In the genomic region with DNA sequence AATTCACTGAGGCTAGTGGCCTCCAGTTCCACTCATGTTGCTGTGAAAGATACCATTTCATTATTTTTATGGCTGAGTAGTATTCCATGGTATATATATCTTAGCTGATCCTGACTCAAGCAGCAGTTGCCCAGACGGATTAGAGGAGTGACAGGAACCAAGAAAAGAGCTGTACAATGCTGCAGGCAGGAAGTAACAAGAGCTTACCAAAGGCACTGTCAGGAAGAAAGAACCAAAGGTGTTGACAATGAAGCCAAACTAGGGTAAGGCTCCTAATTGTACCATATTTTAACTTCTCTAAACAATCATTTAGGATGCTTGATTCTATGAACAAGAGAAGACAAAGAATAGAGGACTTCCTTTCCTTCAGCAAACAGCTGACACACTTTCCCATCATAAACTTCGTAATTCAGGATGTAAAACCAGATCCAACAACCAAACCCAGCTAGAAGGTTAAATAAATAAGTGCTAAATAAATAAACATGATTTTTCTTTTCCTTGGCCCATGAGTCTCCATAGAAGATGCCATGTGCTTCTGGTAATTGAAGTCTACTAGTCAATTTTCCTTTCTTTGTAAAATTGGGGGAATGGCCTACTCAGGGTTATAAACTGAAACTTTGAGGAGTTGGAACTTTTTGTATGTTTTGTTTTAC, we compare ENCODE assay signal across 1 cellular context.
TF ChIP-seq lines count a peak whose summit lies in the region.

No MANE protein-coding gene starts in this region.

TF ChIP-seq in HCT116, 20 proteins besides CTCF, POLR2A, EP300 and RAD21:
- TF ChIP-seq CBX3 (IDR thresholded peaks at IDR 0.05; ENCODE audit: low read depth) (no peak), ZFX (IDR thresholded peaks at IDR 0.05) (no peak)
